ENCODE assay signal across 23 cellular contexts in genomic region chr22:20284471-20285086, GRCh38. TPM values are rescaled to one million over a fixed set of nuclear protein-coding genes. Genes with fewer than 3 reads are reported as not detected.
DNase-seq lines count a peak whose midpoint lies in the region; ATAC-seq, FAIRE-seq and TF ChIP-seq lines count a peak whose summit lies in the region.
"Had no signal": no experiment of that assay in that cellular context is flagged by ENCODE, and none has a peak within 500 bp of the region (broad histone marks: within the 10 kb centered on the region; RNA-seq: fewer than 3 reads in every experiment).

No MANE protein-coding gene starts in this region.

- H3K4me3 ChIP-seq in BLaER1: no peak overlapping the region
- no peak overlapping the region for H3K4me3 ChIP-seq in H1 (ENCODE audit: extremely low read depth in 1 of 4, insufficient read depth in 2 of 4, low read depth in 3 of 4, low read length in 4 of 4)
- H3K4me3 ChIP-seq in MG63: no peak overlapping the region
- H3K4me3 ChIP-seq: A549 had no signal

- H3K23ac ChIP-seq in H1 (ENCODE audit: insufficient read length): no peak overlapping the region

- peak overlapping the region; percentile 62 for H3K9ac ChIP-seq in BLaER1
- no peak overlapping the region for H3K9ac ChIP-seq in H1 (replicated peaks in 1 of 4; ENCODE audit: extremely low read depth in 1 of 4, low read depth in 3 of 4, low read length in 3 of 4)

- WGBS in H1 (ENCODE audit: extremely low coverage in 1 of 2, insufficient coverage in 1 of 2, insufficient read length in 1 of 2, insufficient replicate concordance in 2 of 2, low coverage in 1 of 2, low lambda C conversion rate in 2 of 2, missing lambda C conversion rate in 1 of 2), 2 experiments: 86% methylated on average over 11 of the region's 13 CpGs; no CpG with 5 or more reads in 1 of the 2 experiments

- peaks cover 72% of the 10 kb centered on the region for H3K4me1 ChIP-seq in BLaER1
- H3K4me1 ChIP-seq in H1 (replicated peaks in 1 of 4; ENCODE audit: control insufficient read depth in 3 of 4, insufficient read depth in 4 of 4, low read length in 3 of 4): no peaks in the 10 kb centered on the region
- H3K4me1 ChIP-seq: A549 had no signal

- no peak overlapping the region for H3K14ac ChIP-seq in H1 (ENCODE audit: insufficient read length)

- no peaks in the 10 kb centered on the region for H3K9me3 Mint-ChIP-seq in WTC11
- H3K9me3 Mint-ChIP-seq in chondrocyte (ENCODE audit: low read depth): no peaks in the 10 kb centered on the region
- H3K9me3 Mint-ChIP-seq: CD4-positive, alpha-beta T cell; CD8-positive, alpha-beta T cell had no signal

- H2BK20ac ChIP-seq in H1 (ENCODE audit: low read length): no peak overlapping the region

- DNase-seq in WTC11 (ENCODE audit: low spot score) (no peak), H1 (ENCODE audit: low read depth in 1 of 2, low spot score in 2 of 2) (no peak), retina (peak; percentile 24), OCI-M1 (lab: John Stamatoyannopoulos, UW) (no peak), chondrocyte (ENCODE audit: low spot score) (no peak), MG63 (no peak), COLO668 (lab: John Stamatoyannopoulos, UW; ENCODE audit: unreplicated experiment) (no peak)
- DNase-seq: AML-193; CD4-positive, alpha-beta T cell; CD8-positive, alpha-beta T cell; DMS 273 treated with DMSO at 0.1 percent for 48 hours; DMS153; DMS53; DMS79; DND-41; EL; GDM1 had no signal

- peak overlapping the region; percentile 9; the same call in 1 of the 2 replicates for H2BK5ac ChIP-seq in H1 (ENCODE audit: low read depth, low read length)

- H4K5ac ChIP-seq in H1 (ENCODE audit: insufficient read length, low read depth, low read length): no peak overlapping the region

- TF ChIP-seq RAD21 in H1 (IDR thresholded peaks at IDR 0.05 in 1 of 2, conservative IDR thresholded peaks at IDR 0.05 in 1 of 2; ENCODE audit: low read depth in 2 of 2, low read length in 2 of 2): no peak

- POLR2A ChIA-PET in WTC11 (lab: Charles Lee) (interaction anchor here (1.1 kb wide), 1 partner anchor 126 kb away, joined by 3 read pairs; no protein-coding TSS in a partner anchor), H1 (lab: Charles Lee; ENCODE audit: partially characterized antibody) (interaction anchor here (1.5 kb wide), 1 partner anchor 154 kb away, joined by 6 read pairs; no protein-coding TSS in a partner anchor)

- no peaks in the 10 kb centered on the region for H4K20me1 ChIP-seq in BLaER1
- no peaks in the 10 kb centered on the region for H4K20me1 ChIP-seq in H1 (replicated peaks in 1 of 2; ENCODE audit: control insufficient read depth in 1 of 2, insufficient read depth in 2 of 2, low read length in 2 of 2)

- H4K91ac ChIP-seq in H1 (replicated peaks; ENCODE audit: insufficient read length, low read length): no peak overlapping the region

- no peak for FAIRE-seq in H1 (lab: Jason Lieb, UNC)
- FAIRE-seq: A549, GM12891 had no signal

- no peak for TF ChIP-seq EP300 in H1 (IDR thresholded peaks at IDR 0.05; ENCODE audit: borderline replicate concordance in 1 of 2, low read depth in 2 of 2, low read length in 2 of 2)

- 0 out of 2 replicates have a peak overlapping the region, but pooled peaks have one; percentile 25 for H4K8ac ChIP-seq in H1 (ENCODE audit: extremely low read depth, insufficient read depth, low read length)

- H3K27me3 Mint-ChIP-seq in WTC11 (ENCODE audit: low read depth) (no peaks in the 10 kb centered on the region), chondrocyte (ENCODE audit: low read depth) (peaks cover 6% of the 10 kb centered on the region)
- H3K27me3 Mint-ChIP-seq: CD4-positive, alpha-beta T cell had no signal

- H2AFZ ChIP-seq in H1 (ENCODE audit: low read length): no peak overlapping the region

- no peaks in the 10 kb centered on the region for H3K23me2 ChIP-seq in H1 (ENCODE audit: low read depth, low read length)

- CTCF ChIA-PET in WTC11 (lab: Charles Lee) (interaction anchor here (1.1 to 3.6 kb wide), 9 partner anchors 13 to 128 kb away, joined by 3 to 43 read pairs (median 4); partner anchors contain the start of gene DGCR6L), H1 (lab: Charles Lee; ENCODE audit: partially characterized antibody) (interaction anchor here (0.7 to 11.5 kb wide), 22 partner anchors 10 to 129 kb away, joined by 3 to 98 read pairs (median 5); no protein-coding TSS in a partner anchor)

- no peak overlapping the region for H2AK5ac ChIP-seq in H1 (ENCODE audit: low read depth, low read length)

- H2BK120ac ChIP-seq in H1 (replicated peaks; ENCODE audit: low read depth, low read length): no peak overlapping the region

- H3K36me3 Mint-ChIP-seq in WTC11: no peaks in the 10 kb centered on the region
- no peaks in the 10 kb centered on the region for H3K36me3 Mint-ChIP-seq in chondrocyte (ENCODE audit: low read depth)
- H3K36me3 Mint-ChIP-seq: CD8-positive, alpha-beta T cell had no signal

- H3K4me2 ChIP-seq in BLaER1: peak overlapping the region; percentile 84
- no peak overlapping the region for H3K4me2 ChIP-seq in H1 (ENCODE audit: insufficient read depth in 1 of 2, low read depth in 2 of 2, low read length in 2 of 2)
- H3K4me2 ChIP-seq: A549 had no signal

- no peak overlapping the region for H3K4ac ChIP-seq in H1 (replicated peaks; ENCODE audit: insufficient read length, low read depth, low read length)

- no peak for TF ChIP-seq POLR2A in H1 (IDR thresholded peaks at IDR 0.05; ENCODE audit: control extremely low read depth in 1 of 2, low read depth in 2 of 2, low read length in 2 of 2)

- no peaks in the 10 kb centered on the region for H3K27me3 ChIP-seq in BLaER1
- H3K27me3 ChIP-seq in H1 (replicated peaks in 1 of 4; ENCODE audit: control insufficient read depth in 3 of 4, extremely low read depth in 1 of 4, insufficient read depth in 3 of 4, low read length in 3 of 4): no peaks in the 10 kb centered on the region
- H3K27me3 ChIP-seq in MG63: no peaks in the 10 kb centered on the region

- ATAC-seq in WTC11: no peak

- H2BK15ac ChIP-seq in H1 (ENCODE audit: low read length): no peak overlapping the region

- H3K9me3 ChIP-seq in BLaER1 (no peaks in the 10 kb centered on the region), H1 (ENCODE audit: insufficient read depth in 2 of 2, low read depth in 1 of 2, low read length in 1 of 2) (no peaks in the 10 kb centered on the region), MG63 (no peaks in the 10 kb centered on the region)
- H3K9me3 ChIP-seq: A549 had no signal

- H2BK12ac ChIP-seq in H1 (ENCODE audit: low read depth, low read length): no peak overlapping the region

- no peak overlapping the region for H3K56ac ChIP-seq in H1 (replicated peaks; ENCODE audit: insufficient read length, low read depth, low read length)

- H3K79me1 ChIP-seq in H1 (ENCODE audit: low read depth, low read length): no peaks in the 10 kb centered on the region

- no peak for TF ChIP-seq CTCF in WTC11 (IDR thresholded peaks at IDR 0.05)
- TF ChIP-seq CTCF in H1 (IDR thresholded peaks at IDR 0.05; ENCODE audit: control extremely low read depth in 1 of 3, insufficient read depth in 1 of 3, low read depth in 1 of 3, low read length in 3 of 3): no peak
- no peak for TF ChIP-seq CTCF in chondrocyte (IDR thresholded peaks at IDR 0.05)

- no peaks in the 10 kb centered on the region for H3K36me3 ChIP-seq in BLaER1
- no peaks in the 10 kb centered on the region for H3K36me3 ChIP-seq in H1 (ENCODE audit: control insufficient read depth in 2 of 4, insufficient read depth in 4 of 4, low read length in 3 of 4)
- H3K36me3 ChIP-seq in MG63: no peaks in the 10 kb centered on the region

- H3K27ac Mint-ChIP-seq in WTC11: peak overlapping the region; percentile 70; the same call in 1 of the 2 replicates
- no peak overlapping the region for H3K27ac Mint-ChIP-seq in chondrocyte (ENCODE audit: unreplicated experiment)
- H3K27ac Mint-ChIP-seq: B cell; CD4-positive, alpha-beta T cell; CD8-positive, alpha-beta T cell had no signal

- H3K27ac ChIP-seq in BLaER1 (peak overlapping the region; percentile 69), H1 (ENCODE audit: low read depth, low read length) (no peak overlapping the region)
- H3K27ac ChIP-seq: 22Rv1, A549, C4-2B had no signal

- H3K4me3 Mint-ChIP-seq in WTC11 (no peak overlapping the region), chondrocyte (ENCODE audit: unreplicated experiment) (no peak overlapping the region)
- H3K4me3 Mint-ChIP-seq: B cell; CD4-positive, alpha-beta T cell; CD8-positive, alpha-beta T cell had no signal

- H3K18ac ChIP-seq in H1 (ENCODE audit: extremely low read depth, low read length): no peak overlapping the region

- no peaks in the 10 kb centered on the region for H3K79me2 ChIP-seq in H1 (ENCODE audit: control insufficient read depth in 1 of 2, insufficient read depth in 2 of 2, low read length in 2 of 2)

- H3K4me1 Mint-ChIP-seq in WTC11 (no peaks in the 10 kb centered on the region), chondrocyte (ENCODE audit: low read depth) (no peaks in the 10 kb centered on the region)

TF ChIP-seq in H1, 55 proteins besides CTCF, POLR2A, EP300 and RAD21 (continues in another document):
- no peak for TF ChIP-seq KDM1A (IDR thresholded peaks at IDR 0.05; ENCODE audit: borderline replicate concordance, low read length)

RNA-seq across cellular contexts. Expression of gene RTN4R, which starts 16.5 kb away (rescaled TPM):
- total RNA-seq in WTC11 (2021): 23.0 to 27.0 TPM (median 25.0 TPM) in 3 replicates
- total RNA-seq in H1 (2021; fragmentation: NEBNext Ultra II Directional; extraction: Animal tissue kit (Norgen Biotek cat#: 25700)): 21.8 and 22.5 TPM in 2 replicates
- polyA plus RNA-seq in H1 (2011; rRNA removed): 41.3 and 51.5 TPM in 2 replicates
- 24.6 TPM for polyA plus RNA-seq in H1 (2011; cell fraction: cytosol; rRNA removed)
- 24.0 TPM for polyA plus RNA-seq in H1 (2011; cell fraction: nucleus; rRNA removed)
- 11.0 to 25.6 TPM (median 23.1 TPM) in 4 replicates for polyA plus RNA-seq in H1 (2012, experiment 1 of 2)
- polyA plus RNA-seq in H1 (2012, experiment 2 of 2): 19.1 TPM
- polyA plus RNA-seq in H1 (2013, experiment 1 of 2): 30.2 TPM
- 29.2 TPM for polyA plus RNA-seq in H1 (2013, experiment 2 of 2)
- polyA minus RNA-seq in H1 (2011; rRNA and poly(A)+ RNA removed): 10.5 and 13.6 TPM in 2 replicates
- 23.1 TPM for polyA minus RNA-seq in H1 (2011; cell fraction: cytosol; rRNA and poly(A)+ RNA removed)
- polyA minus RNA-seq in H1 (2011; cell fraction: nucleus; rRNA and poly(A)+ RNA removed): 9.8 TPM
- total RNA-seq in chondrocyte: 0.75 to 5.5 TPM (median 5.5 TPM) in 3 replicates
- 0.10 and 5.7 TPM in 2 replicates for total RNA-seq in MG63 (2014; rRNA removed; shearing (Covaris generic); ENCODE audit: low replicate concordance)

RNA-seq across cellular contexts. Expression of gene DGCR6L, which starts 35.3 kb away (rescaled TPM):
- total RNA-seq in WTC11 (2021): 61.9 to 68.5 TPM (median 63.6 TPM) in 3 replicates
- total RNA-seq in H1 (2021; fragmentation: NEBNext Ultra II Directional; extraction: Animal tissue kit (Norgen Biotek cat#: 25700)): 41.9 and 43.6 TPM in 2 replicates
- polyA plus RNA-seq in H1 (2011; rRNA removed): 72.6 and 93.5 TPM in 2 replicates
- 82.8 TPM for polyA plus RNA-seq in H1 (2011; cell fraction: cytosol; rRNA removed)
- 56.9 TPM for polyA plus RNA-seq in H1 (2011; cell fraction: nucleus; rRNA removed)
- 26.0 to 54.5 TPM (median 49.4 TPM) in 4 replicates for polyA plus RNA-seq in H1 (2012, experiment 1 of 2)
- polyA plus RNA-seq in H1 (2012, experiment 2 of 2): 59.2 TPM
- 26.6 TPM for polyA plus RNA-seq in H1 (2013, experiment 1 of 2)
- 25.1 TPM for polyA plus RNA-seq in H1 (2013, experiment 2 of 2)
- polyA minus RNA-seq in H1 (2011; rRNA and poly(A)+ RNA removed): 12.0 and 15.2 TPM in 2 replicates
- 18.9 TPM for polyA minus RNA-seq in H1 (2011; cell fraction: cytosol; rRNA and poly(A)+ RNA removed)
- polyA minus RNA-seq in H1 (2011; cell fraction: nucleus; rRNA and poly(A)+ RNA removed): 16.5 TPM
- 45.7 to 52.6 TPM (median 47.2 TPM) in 3 replicates for total RNA-seq in chondrocyte
- 82.0 and 82.5 TPM in 2 replicates for total RNA-seq in MG63 (2014; rRNA removed; shearing (Covaris generic); ENCODE audit: low replicate concordance)
